11 cellular contexts compared by ENCODE assay signal in genomic region chr5:36300927-36301540, GRCh38. TPM values are rescaled to one million over a fixed set of nuclear protein-coding genes. Genes with fewer than 3 reads are reported as not detected.
DNase-seq lines count a peak whose midpoint lies in the region; ATAC-seq and TF ChIP-seq lines count a peak whose summit lies in the region.
"Had no signal": no experiment of that assay in that cellular context is flagged by ENCODE, and none has a peak within 500 bp of the region (broad histone marks: within the 10 kb centered on the region; RNA-seq: fewer than 3 reads in every experiment).

No MANE protein-coding gene starts in this region.

- ATAC-seq in GM18861 (IDR thresholded peaks at IDR 0.05; ENCODE audit: unreplicated experiment) (no peak), SK-N-SH treated with all-trans-retinoic acid at 6 μM for 48 hours (no peak), GM18867 (IDR thresholded peaks at IDR 0.05; ENCODE audit: unreplicated experiment) (no peak)
- ATAC-seq: stimulated activated memory B cell treated with anti-CD40 and anti-IgM and Interleukin-4, amounts not matched to agents 10 μg/mL and 1 μg/mL and 100 μg/mL, for 72 hours had no signal

- H3K79me2 ChIP-seq in ACC112 (ENCODE audit: control insufficient read depth, insufficient read depth, low read length, unreplicated experiment) (no peaks in the 10 kb centered on the region), OCI-LY7 (ENCODE audit: insufficient read depth, low read depth, low read length) (no peaks in the 10 kb centered on the region)

- CTCF ChIA-PET in OCI-LY7 (lab: Charles Lee; ENCODE audit: unreplicated experiment), result no interaction called here

- H4K20me1 ChIP-seq in OCI-LY7 (ENCODE audit: insufficient read depth, low read length), result no peaks in the 10 kb centered on the region

- no peaks in the 10 kb centered on the region for H3K27me3 ChIP-seq in ACC112 (ENCODE audit: insufficient read depth, low read length)
- no peaks in the 10 kb centered on the region for H3K27me3 ChIP-seq in prostate gland (replicated peaks; ENCODE audit: insufficient read depth)

- H3K36me3 ChIP-seq in ACC112 (ENCODE audit: insufficient read depth, low read length), result no peaks in the 10 kb centered on the region
- H3K36me3 ChIP-seq in OCI-LY7 (ENCODE audit: insufficient read depth, low read length), result no peaks in the 10 kb centered on the region
- no peaks in the 10 kb centered on the region for H3K36me3 ChIP-seq in prostate gland

- TF ChIP-seq POLR2A in prostate gland (IDR thresholded peaks at IDR 0.05), result no peak

- 14% methylated on average over 3 of the region's 4 CpGs for WGBS in prostate gland

- H3K27ac ChIP-seq in ACC112 (ENCODE audit: low read depth, low read length), result no peak overlapping the region
- H3K27ac ChIP-seq in OCI-LY7 (ENCODE audit: low read depth, low read length, poor library complexity, severe bottlenecking), result no peak overlapping the region
- peak overlapping the region; percentile 77 to 84 for H3K27ac ChIP-seq in prostate gland

- intact Hi-C loops in OCI-LY7 (cut with micrococcal nuclease; ENCODE audit: unreplicated experiment) (no loop called here), prostate gland (cut with DNase I) (loop anchor here (5.0 kb wide), 2 partner anchors 34 to 124 kb away; no protein-coding TSS in a partner anchor)

- no peak for TF ChIP-seq CTCF in OCI-LY7 (conservative IDR thresholded peaks at IDR 0.05; ENCODE audit: low read length)
- no peak for TF ChIP-seq CTCF in prostate gland (IDR thresholded peaks at IDR 0.05)

- no peaks in the 10 kb centered on the region for H3K9me2 ChIP-seq in OCI-LY7 (ENCODE audit: insufficient read depth, low read length)

- H3K4me3 ChIP-seq in ACC112 (ENCODE audit: low read depth, low read length) (peak overlapping the region; percentile 66), OCI-LY7 (ENCODE audit: low read depth, low read length, poor library complexity, severe bottlenecking) (no peak overlapping the region), prostate gland (peak overlapping the region; percentile 19 to 35)

- H3K9me3 ChIP-seq in OCI-LY7 (ENCODE audit: low read length) (no peaks in the 10 kb centered on the region), prostate gland (no peaks in the 10 kb centered on the region)

- no TSS peak for BruUV-seq in OCI-LY7 (replicated peaks; lab: Mats Ljungman, UMichigan)

- H3K4me2 ChIP-seq in OCI-LY7 (ENCODE audit: low read length), result no peak overlapping the region

- H3K4me1 ChIP-seq in ACC112 (ENCODE audit: control insufficient read depth, insufficient read depth, low read length, unreplicated experiment) (peaks cover 30% of the 10 kb centered on the region), OCI-LY7 (ENCODE audit: insufficient read depth, low read length, poor library complexity, severe bottlenecking) (peaks cover 16% of the 10 kb centered on the region), prostate gland (replicated peaks) (no peaks in the 10 kb centered on the region)

- H2AFZ ChIP-seq in ACC112 (ENCODE audit: low read length, unreplicated experiment) (no peak overlapping the region), OCI-LY7 (ENCODE audit: low read length) (peak overlapping the region; percentile 26; the same call in 1 of the 2 replicates)

- POLR2A ChIA-PET in OCI-LY7 (lab: Charles Lee), result interaction anchor here (0.6 to 1.6 kb wide), 6 partner anchors 18 to 97 kb away, joined by 3 to 5 read pairs (median 3); partner anchors contain the start of gene NADK2

- DNase-seq in OCI-LY7 (ENCODE audit: low spot score) (no peak), fibroblast of peridontal ligament (ENCODE audit: extremely low read depth) (peak; percentile 80), prostate gland (ENCODE audit: low spot score) (peak; percentile 19), SW 1271 (lab: John Stamatoyannopoulos, UW) (no peak)
- DNase-seq: AML-193 had no signal

TF ChIP-seq in SK-N-SH treated with all-trans-retinoic acid at 6 μM for 48 hours, 23 proteins besides CTCF, POLR2A, EP300 and RAD21 (continues in another document):
- TF ChIP-seq PPARA (CRISPR knock-in tag; IDR thresholded peaks at IDR 0.05; ENCODE audit: borderline replicate concordance) (no peak), CSRNP3 (CRISPR knock-in tag; IDR thresholded peaks at IDR 0.05) (no peak), TSHZ2 (CRISPR knock-in tag; IDR thresholded peaks at IDR 0.05) (no peak), SNAI2 (CRISPR knock-in tag; IDR thresholded peaks at IDR 0.05) (no peak), ISL1 (CRISPR knock-in tag; IDR thresholded peaks at IDR 0.05) (no peak), TOX (CRISPR knock-in tag; IDR thresholded peaks at IDR 0.05; ENCODE audit: borderline replicate concordance) (no peak), ZC3H10 (CRISPR knock-in tag; IDR thresholded peaks at IDR 0.05) (no peak), GLIS3 (CRISPR knock-in tag; IDR thresholded peaks at IDR 0.05) (no peak), TCF4 (CRISPR knock-in tag; IDR thresholded peaks at IDR 0.05; ENCODE audit: borderline replicate concordance) (no peak), ARNTL (CRISPR knock-in tag; IDR thresholded peaks at IDR 0.05; ENCODE audit: borderline replicate concordance, low read depth) (no peak), ZFP3 (CRISPR knock-in tag; IDR thresholded peaks at IDR 0.05) (no peak), ZFP30 (CRISPR knock-in tag; IDR thresholded peaks at IDR 0.05) (no peak), ZNF565 (CRISPR knock-in tag; conservative IDR thresholded peaks at IDR 0.05; ENCODE audit: low read depth) (no peak), CREB5 (CRISPR knock-in tag; IDR thresholded peaks at IDR 0.05; ENCODE audit: low read depth) (no peak), CSDC2 (CRISPR knock-in tag; IDR thresholded peaks at IDR 0.05) (no peak), RARB (CRISPR knock-in tag; IDR thresholded peaks at IDR 0.05) (no peak), OSR1 (CRISPR knock-in tag; IDR thresholded peaks at IDR 0.05) (no peak)

RNA-seq across cellular contexts. Expression of gene RANBP3L, which starts 0.7 kb away (rescaled TPM):
- total RNA-seq in OCI-LY7 (2014; rRNA removed; shearing (Covaris generic)), result not detected in 2 replicates
- total RNA-seq in OCI-LY7 (2022), result not detected in 2 replicates
- total RNA-seq in prostate gland, result 10 to 100 TPM; 17.7 to 21.2 TPM
- total RNA-seq: activated T-helper 1 cell treated with anti-CD3 and anti-CD28 coated beads, Interleukin-12 subunit alpha, Interleukin-12 subunit beta, Interleukin-2, Interleukin-4 antibody, amounts not matched to agents 30 ng/mL and 10 ng/mL and 1 ng/mL, durations not matched to agents 14 hours and 24 hours and 36 hours had no signal

RNA-seq across cellular contexts. Expression of gene NADK2, which starts 59.3 kb away (rescaled TPM):
- total RNA-seq in OCI-LY7 (2014; rRNA removed; shearing (Covaris generic)), result 21.2 and 23.8 TPM in 2 replicates
- 37.5 and 38.6 TPM in 2 replicates for total RNA-seq in OCI-LY7 (2022)
- total RNA-seq in prostate gland, result 10 to 100 TPM; 21.6 to 37.9 TPM

Comparison
In these comparisons a context has a peak if more than half of its experiments do, and no peak if none do; other contexts are left out.
1. H3K27ac ChIP-seq: peak in prostate gland (2 of 2); none in ACC112 (single experiment) and OCI-LY7 (single experiment).
2. DNase-seq: peak in fibroblast of peridontal ligament (single experiment) and prostate gland (single experiment); none in OCI-LY7 (single experiment) and SW 1271 (0 of 2).
3. RNA of gene RANBP3L, which starts 0.7 kb away (total RNA-seq): 17.7 to 21.2 TPM in prostate gland; not detected in OCI-LY7; every median in the first group is over 10 times any median in the second.